10 cellular contexts compared by ENCODE assay signal in genomic region chr2:111618577-111618930, GRCh38.
A peak's percentile ranks its signal among the peaks of the same experiment; 100 is the strongest.
DNase-seq lines count a peak whose midpoint lies in the region; FAIRE-seq and TF ChIP-seq lines count a peak whose summit lies in the region.
"Had no signal": no experiment of that assay in that cellular context is flagged by ENCODE, and none has a peak within 500 bp of the region (broad histone marks: within the 10 kb centered on the region; RNA-seq: fewer than 3 reads in every experiment).

No MANE protein-coding gene starts in this region.

- no peak overlapping the region for H3K9ac ChIP-seq in keratinocyte (ENCODE audit: control insufficient read depth, extremely low read depth, insufficient read depth, low read length)

- no peaks in the 10 kb centered on the region for H4K20me1 ChIP-seq in keratinocyte (ENCODE audit: control insufficient read depth, extremely low read depth, insufficient read depth, low read length)

- no peaks in the 10 kb centered on the region for H3K9me1 ChIP-seq in keratinocyte (ENCODE audit: control insufficient read depth, extremely low read depth, insufficient read depth, low read length)

- H3K4me1 ChIP-seq in ascending aorta (peaks cover 13 to 21% of the 10 kb centered on the region in 2 donors), keratinocyte (ENCODE audit: control insufficient read depth, extremely low read depth, insufficient read depth, low read length) (peaks cover 30% of the 10 kb centered on the region), thyroid gland (peaks cover 22 to 31% of the 10 kb centered on the region in 2 donors)

- no peak for TF ChIP-seq POLR2A in thyroid gland (IDR thresholded peaks at IDR 0.05)

- H3K4me3 ChIP-seq in HL-60 (replicated peaks; ENCODE audit: insufficient read depth, low read length) (no peak overlapping the region), ascending aorta (peak overlapping the region in 1 of 2 donors; percentile 27), keratinocyte (ENCODE audit: control insufficient read depth in 2 of 3, extremely low read depth in 1 of 3, insufficient read depth in 2 of 3, low read depth in 1 of 3, low read length in 3 of 3) (no peak overlapping the region), thyroid gland (replicated peaks in 1 of 3) (no peak overlapping the region)
- H3K4me3 ChIP-seq: transverse colon had no signal

- no peaks in the 10 kb centered on the region for H3K79me2 ChIP-seq in keratinocyte (ENCODE audit: control insufficient read depth, insufficient read depth, low read length)

- H3K27me3 ChIP-seq in HL-60 (ENCODE audit: insufficient read depth, poor library complexity, severe bottlenecking) (no peaks in the 10 kb centered on the region), ascending aorta (no peaks in the 10 kb centered on the region), keratinocyte (ENCODE audit: control insufficient read depth, extremely low read depth, insufficient read depth, low read length) (no peaks in the 10 kb centered on the region), thyroid gland (no peaks in the 10 kb centered on the region)
- H3K27me3 ChIP-seq: transverse colon had no signal

- peak overlapping the region; percentile 30 for H3K4me2 ChIP-seq in keratinocyte (ENCODE audit: control insufficient read depth, extremely low read depth, insufficient read depth, low read depth, low read length)

- no peaks in the 10 kb centered on the region for H3K9me3 ChIP-seq in ascending aorta
- H3K9me3 ChIP-seq in keratinocyte (ENCODE audit: control insufficient read depth, low read depth, low read length) = no peaks in the 10 kb centered on the region
- H3K9me3 ChIP-seq in thyroid gland = no peaks in the 10 kb centered on the region
- H3K9me3 ChIP-seq: transverse colon had no signal

- no peak for FAIRE-seq in keratinocyte (lab: Jason Lieb, UNC)
- FAIRE-seq in D721Med (lab: Jason Lieb, UNC) = no peak
- FAIRE-seq: GM12892 had no signal

- H3K36me3 ChIP-seq in ascending aorta (no peaks in the 10 kb centered on the region), keratinocyte (ENCODE audit: control insufficient read depth in 2 of 2, extremely low read depth in 1 of 2, insufficient read depth in 2 of 2, low read length in 2 of 2) (no peaks in the 10 kb centered on the region), thyroid gland (no peaks in the 10 kb centered on the region)
- H3K36me3 ChIP-seq: transverse colon had no signal

- intact Hi-C loops in ascending aorta (cut with DNase I) (no loop called here), thyroid gland (cut with DNase I) (no loop called here)

- dilution Hi-C loops in keratinocyte (cut with MboI; ENCODE audit: extremely low pct_ligation_motif_present, low sequenced_read_pairs) = no loop called here

- DNase-seq in HL-60 (ENCODE audit: low read depth in 1 of 2, low spot score in 1 of 2) (peak; percentile 60 to 88), ascending aorta (ENCODE audit: low spot score in 2 of 2) (peak in 1 of 2 donors; percentile 74), keratinocyte (ENCODE audit: low read depth, low spot score) (no peak), thyroid gland (peak; percentile 70 to 72), NCI-H82 (lab: John Stamatoyannopoulos, UW) (no peak), D721Med (ENCODE audit: insufficient read length, low spot score) (no peak)
- DNase-seq in stimulated activated naive CD4-positive, alpha-beta T cell treated with Interleukin-2 at 50 U/mL for 16 hours (lab: John Stamatoyannopoulos, UW) = no peak
- DNase-seq: NCI-H146, transverse colon had no signal

- 38 to 50% methylated on average over 7 of the region's 7 CpGs for WGBS in thyroid gland, 2 donors

- peak overlapping the region; percentile 1 for H2AFZ ChIP-seq in keratinocyte (ENCODE audit: control insufficient read depth, low read length)

- H3K27ac ChIP-seq in HL-60 (replicated peaks) (peak overlapping the region; percentile 73), ascending aorta (peak overlapping the region; percentile 71 to 81), keratinocyte (ENCODE audit: control insufficient read depth, insufficient read depth, low read length) (no peak overlapping the region), thyroid gland (peak overlapping the region; percentile 7 to 79 (median 46))

- no peak for TF ChIP-seq CTCF in HL-60 (IDR thresholded peaks at IDR 0.05; ENCODE audit: insufficient read depth, low read length)
- TF ChIP-seq CTCF in ascending aorta (IDR thresholded peaks at IDR 0.05) = no peak
- no peak for TF ChIP-seq CTCF in keratinocyte (optimal IDR thresholded peaks at IDR 0.05 in 1 of 3, IDR thresholded peaks at IDR 0.05 in 1 of 3, conservative IDR thresholded peaks at IDR 0.05 in 1 of 3; ENCODE audit: extremely low read depth in 1 of 3, insufficient read depth in 2 of 3, low read length in 3 of 3)
- peak in 1 of 6 experiments; percentile 8 for TF ChIP-seq CTCF in thyroid gland (IDR thresholded peaks at IDR 0.05)
- TF ChIP-seq CTCF in D721Med (IDR thresholded peaks at IDR 0.05; ENCODE audit: insufficient read depth, missing control alignments) = no peak

Comparison
In these comparisons a context has a peak if more than half of its experiments do, and no peak if none do; other contexts are left out.
1. DNase-seq: peak in HL-60 (2 of 2) and thyroid gland (2 of 2); none in keratinocyte (single experiment), NCI-H82 (single experiment), D721Med (single experiment) and stimulated activated naive CD4-positive, alpha-beta T cell treated with Interleukin-2 at 50 U/mL for 16 hours (single experiment).